ENCODE assay signal across 39 cellular contexts in the genomic region with DNA sequence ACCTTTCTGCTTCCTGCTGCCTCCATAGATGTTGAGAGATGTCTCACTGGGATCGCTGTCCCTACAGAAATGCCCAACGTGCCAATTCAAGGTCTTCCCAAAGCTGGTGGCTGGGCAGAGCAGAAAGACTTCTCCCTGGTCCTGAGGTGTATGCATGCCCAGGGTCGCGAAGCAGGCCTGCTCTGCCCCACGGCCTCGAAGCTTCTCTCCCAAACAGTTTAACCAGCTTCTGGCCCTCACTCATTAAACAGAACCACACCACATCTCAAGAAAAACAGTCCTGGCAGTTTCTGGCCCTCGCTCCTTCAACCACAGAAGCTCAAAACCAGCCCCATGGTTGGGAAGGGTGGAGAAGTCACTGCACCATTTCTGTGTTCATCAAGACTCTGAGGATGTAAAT. TPM values are rescaled to one million over a fixed set of nuclear protein-coding genes. Genes with fewer than 3 reads are reported as not detected.
"Had no signal": no experiment of that assay in that cellular context is flagged by ENCODE, and none has a peak within 500 bp of the region (broad histone marks: within the 10 kb centered on the region; RNA-seq: fewer than 3 reads in every experiment).

No MANE protein-coding gene starts in this region.

- H3K4me1 ChIP-seq: adrenal gland, body of pancreas, breast epithelium had no signal

- H3K27ac Mint-ChIP-seq: activated B cell treated with CpG ODN at 0.5 μM for 24 hours; activated CD4-positive, alpha-beta memory T cell treated with anti-CD3 and anti-CD28 coated beads for 36 hours; activated CD4-positive, alpha-beta T cell treated with anti-CD3 and anti-CD28 coated beads, Interleukin-2, amount 10 ng/mL, durations not matched to agents 24 days and 14 days; activated CD8-positive, alpha-beta T cell treated with anti-CD3 and anti-CD28 coated beads for 36 hours; activated naive CD4-positive, alpha-beta T cell treated with anti-CD3 and anti-CD28 coated beads for 36 hours; activated naive CD4-positive, alpha-beta T cell treated with anti-CD3 and anti-CD28 coated beads, Interleukin-2, amount 50 U/mL, for 72 hours; activated naive CD8-positive, alpha-beta T cell treated with anti-CD3 and anti-CD28 coated beads for 36 hours; activated T-cell treated with anti-CD3 and anti-CD28 coated beads, Interleukin-2, amount 50 U/mL, for 72 hours; activated T-helper 1 cell treated with anti-CD3 and anti-CD28 coated beads, Interleukin-12 subunit alpha, Interleukin-12 subunit beta, Interleukin-2, Interleukin-4 antibody, amounts not matched to agents 30 ng/mL and 10 ng/mL and 1 ng/mL, durations not matched to agents 14 hours and 24 hours and 36 hours; activated T-helper 17 cell treated with anti-CD3 and anti-CD28 coated beads, Interleukin-2, amount 50 U/mL, for 72 hours; T-helper 1 cell treated with Interleukin-12 subunit alpha and Interleukin-12 subunit beta and Interleukin-4 antibody, amounts not matched to agents 30 μg/mL and 1 μg/mL, for 36 hours; T-helper 2 cell treated with Interferon-gamma antibody and Interleukin-4, amounts not matched to agents 5 μg/mL and 100 μg/mL, for 36 hours had no signal

- H3K36me3 ChIP-seq: adrenal gland, brain microvascular endothelial cell, breast epithelium, cardiac muscle cell had no signal

- H3K36me3 Mint-ChIP-seq: activated CD4-positive, alpha-beta memory T cell treated with anti-CD3 and anti-CD28 coated beads for 36 hours; activated naive CD4-positive, alpha-beta T cell treated with anti-CD3 and anti-CD28 coated beads, Interleukin-2, amount 50 U/mL, for 72 hours; activated naive CD8-positive, alpha-beta T cell treated with anti-CD3 and anti-CD28 coated beads for 36 hours had no signal

- DNase-seq: activated B cell treated with CpG ODN at 0.5 μM for 24 hours; activated CD4-positive, alpha-beta memory T cell treated with anti-CD3 and anti-CD28 coated beads for 36 hours; activated CD4-positive, alpha-beta T cell treated with anti-CD3 and anti-CD28 coated beads for 4 hours; activated CD4-positive, alpha-beta T cell treated with anti-CD3 and anti-CD28 coated beads, Interleukin-2, amount 10 ng/mL, durations not matched to agents 24 days and 14 days; activated CD4-positive, alpha-beta T cell treated with anti-CD3 and anti-CD28 coated beads, Interleukin-2, amount 50 U/mL, for 1 hour; activated CD4-positive, alpha-beta T cell treated with anti-CD3 and anti-CD28 coated beads, Interleukin-2, amount 50 U/mL, for 4 hours; activated CD4-positive, CD25-positive, alpha-beta regulatory T cell treated with anti-CD3 and anti-CD28 coated beads, Interleukin-2, amount 50 U/mL, for 72 hours; activated CD8-positive, alpha-beta memory T cell treated with anti-CD3 and anti-CD28 coated beads, Interleukin-2, amount 50 U/mL, for 4 hours; activated CD8-positive, alpha-beta T cell treated with anti-CD3 and anti-CD28 coated beads for 36 hours; activated gamma-delta T cell treated with Interleukin-2 at 50 U/mL for 16 hours; activated naive CD4-positive, alpha-beta T cell; activated naive CD4-positive, alpha-beta T cell treated with anti-CD3 and anti-CD28 coated beads for 36 hours; activated naive CD4-positive, alpha-beta T cell treated with anti-CD3 and anti-CD28 coated beads, Interleukin-2, amount 50 U/mL, for 16 hours; activated naive CD8-positive, alpha-beta T cell treated with anti-CD3 and anti-CD28 coated beads for 36 hours; activated T-cell treated with anti-CD3 and anti-CD28 coated beads for 4 hours; activated T-cell treated with anti-CD3 and anti-CD28 coated beads, Interleukin-2, amount 50 U/mL, for 1 hour; activated T-cell treated with anti-CD3 and anti-CD28 coated beads, Interleukin-2, amount 50 U/mL, for 4 hours; activated T-cell treated with anti-CD3 and anti-CD28 coated beads, Interleukin-2, amount 50 U/mL, for 72 hours; adrenal gland; amniotic stem cell; aorta; body of pancreas; brain microvascular endothelial cell; central memory CD4-positive, alpha-beta T cell; SW 1271; T-helper 1 cell; T-helper 2 cell; T-helper 9 cell had no signal

- H3K4me3 ChIP-seq: adrenal gland, body of pancreas, breast epithelium, cardiac muscle cell had no signal

- H3K27ac ChIP-seq: adrenal gland, body of pancreas, brain microvascular endothelial cell, breast epithelium, cardiac muscle cell, VCaP had no signal

- FAIRE-seq: astrocyte, TTC549 had no signal

- H3K4me3 Mint-ChIP-seq: activated B cell treated with CpG ODN at 0.5 μM for 24 hours; activated CD4-positive, alpha-beta memory T cell treated with anti-CD3 and anti-CD28 coated beads for 36 hours; activated CD4-positive, alpha-beta T cell treated with anti-CD3 and anti-CD28 coated beads, Interleukin-2, amount 10 ng/mL, durations not matched to agents 24 days and 14 days; activated CD8-positive, alpha-beta T cell treated with anti-CD3 and anti-CD28 coated beads for 36 hours; activated naive CD4-positive, alpha-beta T cell treated with anti-CD3 and anti-CD28 coated beads for 36 hours; activated naive CD8-positive, alpha-beta T cell treated with anti-CD3 and anti-CD28 coated beads for 36 hours; activated T-cell treated with anti-CD3 and anti-CD28 coated beads, Interleukin-2, amount 50 U/mL, for 4 hours; activated T-cell treated with anti-CD3 and anti-CD28 coated beads, Interleukin-2, amount 50 U/mL, for 72 hours; activated T-helper 1 cell treated with anti-CD3 and anti-CD28 coated beads, Interleukin-12 subunit alpha, Interleukin-12 subunit beta, Interleukin-2, Interleukin-4 antibody, amounts not matched to agents 30 ng/mL and 10 ng/mL and 1 ng/mL, durations not matched to agents 14 hours and 24 hours and 36 hours; activated T-helper 17 cell treated with anti-CD3 and anti-CD28 coated beads, Interleukin-2, amount 50 U/mL, for 72 hours; T-helper 1 cell treated with Interleukin-12 subunit alpha and Interleukin-12 subunit beta and Interleukin-4 antibody, amounts not matched to agents 30 μg/mL and 1 μg/mL, for 36 hours; T-helper 2 cell treated with Interferon-gamma antibody and Interleukin-4, amounts not matched to agents 5 μg/mL and 100 μg/mL, for 36 hours had no signal

- H3K9me3 Mint-ChIP-seq: activated B cell treated with CpG ODN at 0.5 μM for 24 hours; activated CD4-positive, alpha-beta memory T cell treated with anti-CD3 and anti-CD28 coated beads for 36 hours; activated CD4-positive, alpha-beta T cell treated with anti-CD3 and anti-CD28 coated beads, Interleukin-2, amount 10 ng/mL, durations not matched to agents 24 days and 14 days; activated CD8-positive, alpha-beta T cell treated with anti-CD3 and anti-CD28 coated beads for 36 hours; activated naive CD4-positive, alpha-beta T cell treated with anti-CD3 and anti-CD28 coated beads for 36 hours; activated naive CD4-positive, alpha-beta T cell treated with anti-CD3 and anti-CD28 coated beads, Interleukin-2, amount 50 U/mL, for 72 hours; activated naive CD8-positive, alpha-beta T cell treated with anti-CD3 and anti-CD28 coated beads for 36 hours; activated T-cell treated with anti-CD3 and anti-CD28 coated beads, Interleukin-2, amount 50 U/mL, for 4 hours; activated T-helper 1 cell treated with anti-CD3 and anti-CD28 coated beads, Interleukin-12 subunit alpha, Interleukin-12 subunit beta, Interleukin-2, Interleukin-4 antibody, amounts not matched to agents 30 ng/mL and 10 ng/mL and 1 ng/mL, durations not matched to agents 14 hours and 24 hours and 36 hours; activated T-helper 17 cell treated with anti-CD3 and anti-CD28 coated beads, Interleukin-2, amount 50 U/mL, for 72 hours; T-helper 1 cell treated with Interleukin-12 subunit alpha and Interleukin-12 subunit beta and Interleukin-4 antibody, amounts not matched to agents 30 μg/mL and 1 μg/mL, for 36 hours; T-helper 2 cell treated with Interferon-gamma antibody and Interleukin-4, amounts not matched to agents 5 μg/mL and 100 μg/mL, for 36 hours had no signal

- H3K27me3 ChIP-seq: body of pancreas, brain microvascular endothelial cell had no signal

- H3K4me1 Mint-ChIP-seq: activated B cell treated with CpG ODN at 0.5 μM for 24 hours; activated T-helper 17 cell treated with anti-CD3 and anti-CD28 coated beads, Interleukin-2, amount 50 U/mL, for 72 hours had no signal

RNA-seq across cellular contexts. Expression of a gene that starts 14.7 kb away (rescaled TPM):
- total RNA-seq: activated B cell treated with CpG ODN at 0.5 μM for 24 hours; activated CD4-positive, alpha-beta memory T cell treated with anti-CD3 and anti-CD28 coated beads for 36 hours; activated CD4-positive, alpha-beta T cell treated with anti-CD3 and anti-CD28 coated beads, Interleukin-2, amount 10 ng/mL, durations not matched to agents 24 days and 14 days; activated CD8-positive, alpha-beta memory T cell treated with anti-CD3 and anti-CD28 coated beads for 36 hours; activated CD8-positive, alpha-beta T cell treated with anti-CD3 and anti-CD28 coated beads for 36 hours; activated naive CD4-positive, alpha-beta T cell treated with anti-CD3 and anti-CD28 coated beads for 36 hours; activated naive CD4-positive, alpha-beta T cell treated with anti-CD3 and anti-CD28 coated beads, Interleukin-2, amount 50 U/mL, for 72 hours; activated naive CD8-positive, alpha-beta T cell treated with anti-CD3 and anti-CD28 coated beads for 36 hours; activated T-cell treated with anti-CD3 and anti-CD28 coated beads, Interleukin-2, amount 50 U/mL, for 4 hours; activated T-cell treated with anti-CD3 and anti-CD28 coated beads, Interleukin-2, amount 50 U/mL, for 72 hours; activated T-helper 1 cell treated with anti-CD3 and anti-CD28 coated beads, Interleukin-12 subunit alpha, Interleukin-12 subunit beta, Interleukin-2, Interleukin-4 antibody, amounts not matched to agents 30 ng/mL and 10 ng/mL and 1 ng/mL, durations not matched to agents 14 hours and 24 hours and 36 hours; activated T-helper 17 cell treated with anti-CD3 and anti-CD28 coated beads, Interleukin-2, amount 50 U/mL, for 72 hours; adrenal gland; breast epithelium had no signal
- polyA plus RNA-seq: adrenal gland, cardiac muscle cell had no signal
